In genomic region chr12:1580526-1580925, GRCh38 we compare ENCODE assay signal across 21 cellular contexts. TPM values are rescaled to one million over a fixed set of nuclear protein-coding genes. Genes with fewer than 3 reads are reported as not detected.
DNase-seq lines count a peak whose midpoint lies in the region; ATAC-seq, FAIRE-seq and TF ChIP-seq lines count a peak whose summit lies in the region.
"Had no signal": no experiment of that assay in that cellular context is flagged by ENCODE, and none has a peak within 500 bp of the region (broad histone marks: within the 10 kb centered on the region; RNA-seq: fewer than 3 reads in every experiment).

No MANE protein-coding gene starts in this region.

- DNase-seq in cardiac muscle cell (ENCODE audit: low read depth in 1 of 2, low spot score in 1 of 2) (no peak), Right ventricle myocardium superior (no peak), NCI-H82 treated with DMSO at 0.1 percent for 48 hours (lab: John Stamatoyannopoulos, UW; ENCODE audit: unreplicated experiment) (peak; percentile 90), endodermal cell (peak; percentile 72), substantia nigra (lab: John Stamatoyannopoulos, UW) (no peak), SIG-M5 treated with dmso at 0.1 percent for 504 hours (lab: John Stamatoyannopoulos, UW; ENCODE audit: unreplicated experiment) (no peak), NCI-H2081 (lab: John Stamatoyannopoulos, UW) (no peak), GM12892 (ENCODE audit: insufficient read length) (no peak)
- DNase-seq: BE2C; CD4-positive, CD25-positive, alpha-beta regulatory T cell; DND-41; H9; KG1; NCI-H1105 treated with DMSO at 0.1 percent for 48 hours; NCI-H2029 treated with DMSO at 0.1 percent for 48 hours; NCI-H446 treated with DMSO at 0.1 percent for 48 hours; NK-92 treated with Interleukin-12 subunit alpha and Interleukin-12 subunit beta, amount 100 ng/mL, for 24 hours; Peyer's patch had no signal

- H3K9ac ChIP-seq in endodermal cell (ENCODE audit: extremely low read depth, low read length, poor library complexity, severe bottlenecking) = no peak overlapping the region

- no peak for ATAC-seq in Right ventricle myocardium superior (ENCODE audit: poor library complexity)
- ATAC-seq: GM12878 had no signal

- H3K27ac ChIP-seq in cardiac muscle cell (peak overlapping the region; percentile 25), endodermal cell (ENCODE audit: low read depth, low read length) (no peak overlapping the region), substantia nigra (ENCODE audit: low read depth, low read length, poor library complexity, severe bottlenecking) (no peak overlapping the region)
- H3K27ac ChIP-seq: Peyer's patch, SJSA1 had no signal

- H3K36me3 ChIP-seq in cardiac muscle cell = no peaks in the 10 kb centered on the region
- H3K36me3 ChIP-seq in endodermal cell (ENCODE audit: control insufficient read depth, insufficient read depth, low read length) = no peaks in the 10 kb centered on the region
- H3K36me3 ChIP-seq: BE2C, SJSA1 had no signal

- H3K4me1 Mint-ChIP-seq in endodermal cell = peaks cover 40% of the 10 kb centered on the region

- TF ChIP-seq POLR2A in GM12892 (IDR thresholded peaks at IDR 0.05; ENCODE audit: low read depth, low read length) = no peak

- H3K27me3 ChIP-seq in cardiac muscle cell (no peaks in the 10 kb centered on the region), endodermal cell (ENCODE audit: control insufficient read depth, insufficient read depth, low read length, poor library complexity, severe bottlenecking) (peaks cover 71% of the 10 kb centered on the region)
- H3K27me3 ChIP-seq: BE2C, Peyer's patch, SJSA1 had no signal

- H3K4me1 ChIP-seq in cardiac muscle cell (ENCODE audit: low read depth) (peaks cover 83% of the 10 kb centered on the region), endodermal cell (ENCODE audit: control insufficient read depth, insufficient read depth, low read length) (peaks cover 32% of the 10 kb centered on the region)

- TF ChIP-seq CTCF in cardiac muscle cell (IDR thresholded peaks at IDR 0.05; ENCODE audit: low read depth, low read length) (no peak), endodermal cell (conservative IDR thresholded peaks at IDR 0.05) (no peak)

- no peak for FAIRE-seq in GM12892 (lab: Jason Lieb, UNC)
- FAIRE-seq: A204.1, GM12878 had no signal

- 33% methylated on average over 2 of the region's 3 CpGs; no CpG with 5 or more reads in 1 of the 2 experiments for WGBS in endodermal cell (ENCODE audit: insufficient coverage in 1 of 2, insufficient read length in 1 of 2), 2 experiments

- H3K27ac Mint-ChIP-seq in endodermal cell = no peak overlapping the region
- H3K27ac Mint-ChIP-seq: CD4-positive, CD25-positive, alpha-beta regulatory T cell; H9 had no signal

- H3K9me3 ChIP-seq in cardiac muscle cell (ENCODE audit: low read depth) = no peaks in the 10 kb centered on the region
- no peaks in the 10 kb centered on the region for H3K9me3 ChIP-seq in endodermal cell (ENCODE audit: control insufficient read depth, low read length)
- H3K9me3 ChIP-seq: BE2C, Peyer's patch, SJSA1 had no signal

- intact Hi-C loops in Right ventricle myocardium superior (cut with DNase I) = no loop called here

- no peaks in the 10 kb centered on the region for H3K36me3 Mint-ChIP-seq in endodermal cell (ENCODE audit: low read depth)

- H3K4me3 Mint-ChIP-seq in endodermal cell = no peak overlapping the region
- H3K4me3 Mint-ChIP-seq: CD4-positive, CD25-positive, alpha-beta regulatory T cell; H9 had no signal

- no peaks in the 10 kb centered on the region for H3K9me3 Mint-ChIP-seq in endodermal cell
- H3K9me3 Mint-ChIP-seq: H9 had no signal

- H3K27me3 Mint-ChIP-seq in endodermal cell (ENCODE audit: insufficient read depth) = peaks cover 87% of the 10 kb centered on the region
- H3K27me3 Mint-ChIP-seq: CD4-positive, CD25-positive, alpha-beta regulatory T cell had no signal

- no peak overlapping the region for H3K4me3 ChIP-seq in cardiac muscle cell
- H3K4me3 ChIP-seq in endodermal cell (ENCODE audit: low read length) = no peak overlapping the region
- H3K4me3 ChIP-seq: GM12878, Peyer's patch, SJSA1 had no signal

RNA-seq across cellular contexts. Expression of gene FBXL14, which starts 13.9 kb away (rescaled TPM):
- total RNA-seq in cardiac muscle cell = 22.4 and 27.8 TPM in 2 replicates
- 17.8 and 34.3 TPM in 2 replicates for polyA plus RNA-seq in cardiac muscle cell
- total RNA-seq in Right ventricle myocardium superior = 7.0 TPM
- 10 to 100 TPM in 1 of 2 donors, 1 to 10 TPM in 1; 10.0 to 20.4 TPM for total RNA-seq in endodermal cell
- polyA plus RNA-seq in endodermal cell (2013, experiment 1 of 2) = 18.1 TPM
- polyA plus RNA-seq in endodermal cell (2013, experiment 2 of 2) = 16.8 TPM
- polyA plus RNA-seq in GM12892 (2012; ENCODE audit: missing spikeins) = 2.9 TPM

RNA-seq across cellular contexts. Expression of gene WNT5B, which starts 48.5 kb away (rescaled TPM):
- 152 and 206 TPM in 2 replicates for total RNA-seq in cardiac muscle cell
- polyA plus RNA-seq in cardiac muscle cell = 170 and 240 TPM in 2 replicates
- 3.2 TPM for total RNA-seq in Right ventricle myocardium superior
- 1 to 10 TPM in 1 of 2 donors, under 1 TPM in 1; 0.71 to 6.1 TPM for total RNA-seq in endodermal cell
- 9.0 TPM for polyA plus RNA-seq in endodermal cell (2013, experiment 1 of 2)
- 8.2 TPM for polyA plus RNA-seq in endodermal cell (2013, experiment 2 of 2)
- polyA plus RNA-seq in GM12892 (2012; ENCODE audit: missing spikeins) = 5.2 TPM
- total RNA-seq: CD4-positive, CD25-positive, alpha-beta regulatory T cell had no signal
- polyA plus RNA-seq: CD4-positive, CD25-positive, alpha-beta regulatory T cell had no signal

Comparison
In these comparisons a context has a peak if more than half of its experiments do, and no peak if none do; other contexts are left out.
1. RNA of gene WNT5B, which starts 48.5 kb away (total RNA-seq): 152 to 206 TPM in cardiac muscle cell; 0.71 to 6.1 TPM in endodermal cell and 3.2 TPM in Right ventricle myocardium superior (single experiment); every median in the first group is over 10 times any median in the second.
2. DNase-seq: peak in NCI-H82 treated with DMSO at 0.1 percent for 48 hours (single experiment) and endodermal cell (single experiment); none in cardiac muscle cell (0 of 2), Right ventricle myocardium superior (single experiment), substantia nigra (0 of 49), SIG-M5 treated with dmso at 0.1 percent for 504 hours (single experiment), NCI-H2081 (0 of 2) and GM12892 (single experiment).